Comparison of ENCODE assay signal across 1 cellular context in genomic region chr15:41774062-41774872, GRCh38.
TF ChIP-seq lines count a peak whose summit lies in the region.

Gene MAPKBP1 (plus strand): TSS chr15:41774484. CDS start chr15:41775276, 792 bp downstream.

TF ChIP-seq in GM12878, 131 proteins besides CTCF, POLR2A, EP300 and RAD21 (continued from another document and continues in another):
- TF ChIP-seq, protein P1, sequence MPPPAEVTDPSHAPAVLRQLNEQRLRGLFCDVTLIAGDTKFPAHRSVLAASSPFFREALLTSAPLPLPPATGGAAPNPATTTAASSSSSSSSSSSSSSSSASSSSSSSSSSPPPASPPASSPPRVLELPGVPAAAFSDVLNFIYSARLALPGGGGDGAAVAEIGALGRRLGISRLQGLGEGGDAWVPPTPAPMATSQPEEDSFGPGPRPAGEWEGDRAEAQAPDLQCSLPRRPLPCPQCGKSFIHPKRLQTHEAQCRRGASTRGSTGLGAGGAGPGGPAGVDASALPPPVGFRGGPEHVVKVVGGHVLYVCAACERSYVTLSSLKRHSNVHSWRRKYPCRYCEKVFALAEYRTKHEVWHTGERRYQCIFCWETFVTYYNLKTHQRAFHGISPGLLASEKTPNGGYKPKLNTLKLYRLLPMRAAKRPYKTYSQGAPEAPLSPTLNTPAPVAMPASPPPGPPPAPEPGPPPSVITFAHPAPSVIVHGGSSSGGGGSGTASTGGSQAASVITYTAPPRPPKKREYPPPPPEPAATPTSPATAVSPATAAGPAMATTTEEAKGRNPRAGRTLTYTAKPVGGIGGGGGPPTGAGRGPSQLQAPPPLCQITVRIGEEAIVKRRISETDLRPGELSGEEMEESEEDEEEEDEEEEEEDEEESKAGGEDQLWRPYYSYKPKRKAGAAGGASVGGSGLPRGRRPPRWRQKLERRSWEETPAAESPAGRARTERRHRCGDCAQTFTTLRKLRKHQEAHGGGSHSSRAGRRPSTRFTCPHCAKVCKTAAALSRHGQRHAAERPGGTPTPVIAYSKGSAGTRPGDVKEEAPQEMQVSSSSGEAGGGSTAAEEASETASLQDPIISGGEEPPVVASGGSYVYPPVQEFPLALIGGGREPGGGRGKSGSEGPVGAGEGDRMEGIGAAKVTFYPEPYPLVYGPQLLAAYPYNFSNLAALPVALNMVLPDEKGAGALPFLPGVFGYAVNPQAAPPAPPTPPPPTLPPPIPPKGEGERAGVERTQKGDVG (CRISPR knock-in tag; IDR thresholded peaks at IDR 0.05): no peak
- TF ChIP-seq BMI1 (IDR thresholded peaks at IDR 0.05; ENCODE audit: borderline replicate concordance) (peak; percentile 89), SMARCA5 (IDR thresholded peaks at IDR 0.05) (peak; percentile 98), ZSCAN29 (IDR thresholded peaks at IDR 0.05) (0 out of 2 replicates have a peak, but pooled peaks have one; percentile 12), CBFB (IDR thresholded peaks at IDR 0.05; ENCODE audit: low read depth) (peak; percentile 71; the same call in 1 of the 2 replicates), SREBF2 (IDR thresholded peaks at IDR 0.05; ENCODE audit: low read length) (no peak), RAD51 (IDR thresholded peaks at IDR 0.05) (no peak), BCL11A (IDR thresholded peaks at IDR 0.05; ENCODE audit: low read depth, low read length) (no peak), ZNF384 (IDR thresholded peaks at IDR 0.05; ENCODE audit: borderline replicate concordance, low read depth, low read length) (no peak; the same call in 1 of the 2 replicates), NR2C1 (IDR thresholded peaks at IDR 0.05) (no peak), SUPT20H (IDR thresholded peaks at IDR 0.05; ENCODE audit: borderline replicate concordance, control insufficient read depth, low read depth, low read length) (no peak), ELK1 (IDR thresholded peaks at IDR 0.05; ENCODE audit: low read depth, low read length) (peak; percentile 42; the same call in 1 of the 2 replicates), CEBPZ (IDR thresholded peaks at IDR 0.05; ENCODE audit: low read depth, low read length) (no peak), LARP7 (IDR thresholded peaks at IDR 0.05) (peak; percentile 88; the same call in 1 of the 2 replicates), BHLHE40 (IDR thresholded peaks at IDR 0.05; ENCODE audit: borderline replicate concordance in 1 of 2, low read depth in 2 of 2, low read length in 1 of 2) (peak; percentile 73 to 83; a peak in 3 of 4 replicates), CUX1 (IDR thresholded peaks at IDR 0.05; ENCODE audit: insufficient replicate concordance, low read depth, low read length) (no peak), YBX1 (IDR thresholded peaks at IDR 0.05) (no peak), ZNF24 (IDR thresholded peaks at IDR 0.05) (no peak), CBX5 (IDR thresholded peaks at IDR 0.05; ENCODE audit: low read depth) (no peak; the same call in 1 of the 2 replicates), HDGF (IDR thresholded peaks at IDR 0.05) (peak; percentile 96), POLR2AphosphoS2 (IDR thresholded peaks at IDR 0.05; ENCODE audit: low read depth, low read length) (peak; percentile 92), IRF3 (IDR thresholded peaks at IDR 0.05) (no peak; the same call in 1 of the 2 replicates)
- TF ChIP-seq, protein P2, sequence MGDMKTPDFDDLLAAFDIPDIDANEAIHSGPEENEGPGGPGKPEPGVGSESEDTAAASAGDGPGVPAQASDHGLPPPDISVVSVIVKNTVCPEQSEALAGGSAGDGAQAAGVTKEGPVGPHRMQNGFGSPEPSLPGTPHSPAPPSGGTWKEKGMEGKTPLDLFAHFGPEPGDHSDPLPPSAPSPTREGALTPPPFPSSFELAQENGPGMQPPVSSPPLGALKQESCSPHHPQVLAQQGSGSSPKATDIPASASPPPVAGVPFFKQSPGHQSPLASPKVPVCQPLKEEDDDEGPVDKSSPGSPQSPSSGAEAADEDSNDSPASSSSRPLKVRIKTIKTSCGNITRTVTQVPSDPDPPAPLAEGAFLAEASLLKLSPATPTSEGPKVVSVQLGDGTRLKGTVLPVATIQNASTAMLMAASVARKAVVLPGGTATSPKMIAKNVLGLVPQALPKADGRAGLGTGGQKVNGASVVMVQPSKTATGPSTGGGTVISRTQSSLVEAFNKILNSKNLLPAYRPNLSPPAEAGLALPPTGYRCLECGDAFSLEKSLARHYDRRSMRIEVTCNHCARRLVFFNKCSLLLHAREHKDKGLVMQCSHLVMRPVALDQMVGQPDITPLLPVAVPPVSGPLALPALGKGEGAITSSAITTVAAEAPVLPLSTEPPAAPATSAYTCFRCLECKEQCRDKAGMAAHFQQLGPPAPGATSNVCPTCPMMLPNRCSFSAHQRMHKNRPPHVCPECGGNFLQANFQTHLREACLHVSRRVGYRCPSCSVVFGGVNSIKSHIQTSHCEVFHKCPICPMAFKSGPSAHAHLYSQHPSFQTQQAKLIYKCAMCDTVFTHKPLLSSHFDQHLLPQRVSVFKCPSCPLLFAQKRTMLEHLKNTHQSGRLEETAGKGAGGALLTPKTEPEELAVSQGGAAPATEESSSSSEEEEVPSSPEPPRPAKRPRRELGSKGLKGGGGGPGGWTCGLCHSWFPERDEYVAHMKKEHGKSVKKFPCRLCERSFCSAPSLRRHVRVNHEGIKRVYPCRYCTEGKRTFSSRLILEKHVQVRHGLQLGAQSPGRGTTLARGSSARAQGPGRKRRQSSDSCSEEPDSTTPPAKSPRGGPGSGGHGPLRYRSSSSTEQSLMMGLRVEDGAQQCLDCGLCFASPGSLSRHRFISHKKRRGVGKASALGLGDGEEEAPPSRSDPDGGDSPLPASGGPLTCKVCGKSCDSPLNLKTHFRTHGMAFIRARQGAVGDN (IDR thresholded peaks at IDR 0.05): peak; percentile 91
- TF ChIP-seq, protein P3, sequence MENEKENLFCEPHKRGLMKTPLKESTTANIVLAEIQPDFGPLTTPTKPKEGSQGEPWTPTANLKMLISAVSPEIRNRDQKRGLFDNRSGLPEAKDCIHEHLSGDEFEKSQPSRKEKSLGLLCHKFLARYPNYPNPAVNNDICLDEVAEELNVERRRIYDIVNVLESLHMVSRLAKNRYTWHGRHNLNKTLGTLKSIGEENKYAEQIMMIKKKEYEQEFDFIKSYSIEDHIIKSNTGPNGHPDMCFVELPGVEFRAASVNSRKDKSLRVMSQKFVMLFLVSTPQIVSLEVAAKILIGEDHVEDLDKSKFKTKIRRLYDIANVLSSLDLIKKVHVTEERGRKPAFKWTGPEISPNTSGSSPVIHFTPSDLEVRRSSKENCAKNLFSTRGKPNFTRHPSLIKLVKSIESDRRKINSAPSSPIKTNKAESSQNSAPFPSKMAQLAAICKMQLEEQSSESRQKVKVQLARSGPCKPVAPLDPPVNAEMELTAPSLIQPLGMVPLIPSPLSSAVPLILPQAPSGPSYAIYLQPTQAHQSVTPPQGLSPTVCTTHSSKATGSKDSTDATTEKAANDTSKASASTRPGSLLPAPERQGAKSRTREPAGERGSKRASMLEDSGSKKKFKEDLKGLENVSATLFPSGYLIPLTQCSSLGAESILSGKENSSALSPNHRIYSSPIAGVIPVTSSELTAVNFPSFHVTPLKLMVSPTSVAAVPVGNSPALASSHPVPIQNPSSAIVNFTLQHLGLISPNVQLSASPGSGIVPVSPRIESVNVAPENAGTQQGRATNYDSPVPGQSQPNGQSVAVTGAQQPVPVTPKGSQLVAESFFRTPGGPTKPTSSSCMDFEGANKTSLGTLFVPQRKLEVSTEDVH (IDR thresholded peaks at IDR 0.05; ENCODE audit: low read depth, partially characterized antibody): no peak
- TF ChIP-seq, protein P4, sequence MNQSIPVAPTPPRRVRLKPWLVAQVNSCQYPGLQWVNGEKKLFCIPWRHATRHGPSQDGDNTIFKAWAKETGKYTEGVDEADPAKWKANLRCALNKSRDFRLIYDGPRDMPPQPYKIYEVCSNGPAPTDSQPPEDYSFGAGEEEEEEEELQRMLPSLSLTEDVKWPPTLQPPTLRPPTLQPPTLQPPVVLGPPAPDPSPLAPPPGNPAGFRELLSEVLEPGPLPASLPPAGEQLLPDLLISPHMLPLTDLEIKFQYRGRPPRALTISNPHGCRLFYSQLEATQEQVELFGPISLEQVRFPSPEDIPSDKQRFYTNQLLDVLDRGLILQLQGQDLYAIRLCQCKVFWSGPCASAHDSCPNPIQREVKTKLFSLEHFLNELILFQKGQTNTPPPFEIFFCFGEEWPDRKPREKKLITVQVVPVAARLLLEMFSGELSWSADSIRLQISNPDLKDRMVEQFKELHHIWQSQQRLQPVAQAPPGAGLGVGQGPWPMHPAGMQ (IDR thresholded peaks at IDR 0.05; ENCODE audit: borderline replicate concordance): no peak
- TF ChIP-seq, protein P5, sequence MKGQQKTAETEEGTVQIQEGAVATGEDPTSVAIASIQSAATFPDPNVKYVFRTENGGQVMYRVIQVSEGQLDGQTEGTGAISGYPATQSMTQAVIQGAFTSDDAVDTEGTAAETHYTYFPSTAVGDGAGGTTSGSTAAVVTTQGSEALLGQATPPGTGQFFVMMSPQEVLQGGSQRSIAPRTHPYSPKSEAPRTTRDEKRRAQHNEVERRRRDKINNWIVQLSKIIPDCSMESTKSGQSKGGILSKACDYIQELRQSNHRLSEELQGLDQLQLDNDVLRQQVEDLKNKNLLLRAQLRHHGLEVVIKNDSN (IDR thresholded peaks at IDR 0.05; ENCODE audit: borderline replicate concordance, extremely low read length, insufficient read depth, low read depth, low read length): no peak
